Comparison of ENCODE assay signal across 8 cellular contexts in the genomic region with DNA sequence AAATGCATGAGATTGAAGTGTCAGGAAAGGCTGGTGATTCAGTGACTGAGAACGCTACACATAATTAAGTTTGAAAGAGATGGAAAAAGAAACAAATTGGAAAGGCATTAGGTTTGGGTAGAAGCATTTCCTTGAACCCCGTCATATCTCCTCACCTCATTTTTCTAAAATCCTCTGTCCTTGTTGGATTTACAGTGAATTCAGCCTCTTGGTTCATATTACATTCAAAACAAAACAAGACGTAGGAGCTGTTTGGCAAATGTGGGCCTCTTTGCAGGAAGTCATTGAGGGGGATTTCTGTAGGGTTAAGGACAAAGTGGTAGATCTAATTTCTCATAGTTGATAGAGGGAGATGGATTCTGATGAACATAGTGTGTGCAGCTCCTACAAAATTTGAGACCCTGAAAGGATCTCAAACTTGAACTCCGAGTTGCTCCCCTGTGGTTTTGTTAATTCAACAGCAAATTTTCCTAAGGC. TPM values are rescaled to one million over a fixed set of nuclear protein-coding genes. Genes with fewer than 3 reads are reported as not detected.
A peak's percentile ranks its signal among the peaks of the same experiment; 100 is the strongest.
DNase-seq lines count a peak whose midpoint lies in the region; ATAC-seq and TF ChIP-seq lines count a peak whose summit lies in the region.

No MANE protein-coding gene starts in this region.

- POLR2A ChIA-PET in activated B cell treated with CpG ODN at 0.5 μM for 24 hours (lab: Charles Lee) = interaction anchor here (0.9 kb wide), 1 partner anchor 12 kb away, joined by 3 read pairs; no protein-coding TSS in a partner anchor

- H3K9me3 Mint-ChIP-seq in activated B cell treated with CpG ODN at 0.5 μM for 24 hours = peaks cover 12% of the 10 kb centered on the region
- peaks cover 28% of the 10 kb centered on the region for H3K9me3 Mint-ChIP-seq in mesothelial cell of epicardium
- no peaks in the 10 kb centered on the region for H3K9me3 Mint-ChIP-seq in glutamatergic neuron (ENCODE audit: unreplicated experiment)

- H3K36me3 Mint-ChIP-seq in activated B cell treated with CpG ODN at 0.5 μM for 24 hours (ENCODE audit: low read depth) = no peaks in the 10 kb centered on the region
- H3K36me3 Mint-ChIP-seq in mesothelial cell of epicardium = peaks cover 5% of the 10 kb centered on the region
- peaks cover 4% of the 10 kb centered on the region for H3K36me3 Mint-ChIP-seq in glutamatergic neuron (ENCODE audit: unreplicated experiment)

- peak; percentile 24 for DNase-seq in CD1c-positive myeloid dendritic cell (ENCODE audit: extremely low spot score)
- DNase-seq in activated B cell treated with CpG ODN at 0.5 μM for 24 hours = no peak
- no peak for DNase-seq in mesothelial cell of epicardium (ENCODE audit: low spot score in 2 of 2, unreplicated experiment in 2 of 2)
- no peak for DNase-seq in islet precursor cell
- DNase-seq in HUDEP-2 (lab: John Stamatoyannopoulos, UW; ENCODE audit: unreplicated experiment in 76 of 76) = no peak
- DNase-seq in glutamatergic neuron = no peak
- no peak for DNase-seq in D341Med (ENCODE audit: low spot score)

- ATAC-seq in GM19463 (IDR thresholded peaks at IDR 0.05; ENCODE audit: unreplicated experiment) = peak; percentile 26
- ATAC-seq in activated B cell treated with CpG ODN at 0.5 μM for 24 hours (ENCODE audit: low read depth) = no peak

- H3K27ac Mint-ChIP-seq in activated B cell treated with CpG ODN at 0.5 μM for 24 hours (peak overlapping the region; percentile 76), mesothelial cell of epicardium (peak overlapping the region; percentile 39), glutamatergic neuron (ENCODE audit: unreplicated experiment) (no peak overlapping the region)

- TF ChIP-seq CTCF in activated B cell treated with CpG ODN at 0.5 μM for 24 hours (IDR thresholded peaks at IDR 0.05) (no peak), mesothelial cell of epicardium (IDR thresholded peaks at IDR 0.05; ENCODE audit: unreplicated experiment) (no peak), glutamatergic neuron (IDR thresholded peaks at IDR 0.05; ENCODE audit: partially characterized antibody, unreplicated experiment) (no peak)

- peak overlapping the region; percentile 74 for H3K4me3 Mint-ChIP-seq in activated B cell treated with CpG ODN at 0.5 μM for 24 hours
- H3K4me3 Mint-ChIP-seq in mesothelial cell of epicardium = no peak overlapping the region
- H3K4me3 Mint-ChIP-seq in glutamatergic neuron (ENCODE audit: unreplicated experiment) = no peak overlapping the region

- CTCF ChIA-PET in activated B cell treated with CpG ODN at 0.5 μM for 24 hours (lab: Charles Lee) = no interaction called here

- intact Hi-C loops in activated B cell treated with CpG ODN at 0.5 μM for 24 hours (cut with micrococcal nuclease) = loop anchor here (2.0 kb wide), 1 partner anchor 53 kb away; the partner anchor contains the start of gene HIPK2

- no peaks in the 10 kb centered on the region for H3K27me3 Mint-ChIP-seq in activated B cell treated with CpG ODN at 0.5 μM for 24 hours
- H3K27me3 Mint-ChIP-seq in mesothelial cell of epicardium (ENCODE audit: low read depth) = peaks cover 33% of the 10 kb centered on the region
- H3K27me3 Mint-ChIP-seq in glutamatergic neuron (ENCODE audit: unreplicated experiment) = peaks cover 4% of the 10 kb centered on the region

- H3K4me1 Mint-ChIP-seq in activated B cell treated with CpG ODN at 0.5 μM for 24 hours (peaks cover 34% of the 10 kb centered on the region), mesothelial cell of epicardium (peaks cover 20% of the 10 kb centered on the region), glutamatergic neuron (ENCODE audit: low read depth, unreplicated experiment) (peaks cover 2% of the 10 kb centered on the region)

RNA-seq across cellular contexts. Expression of gene TBXAS1, which starts 0.6 kb away (rescaled TPM):
- 2.0 and 3.8 TPM in 2 replicates for total RNA-seq in activated B cell treated with CpG ODN at 0.5 μM for 24 hours
- 3.1 to 4.7 TPM (median 3.9 TPM) in 3 replicates for total RNA-seq in mesothelial cell of epicardium
- total RNA-seq in glutamatergic neuron (ENCODE audit: unreplicated experiment) = not detected

RNA-seq across cellular contexts. Expression of gene HIPK2, which starts 51.9 kb away (rescaled TPM):
- total RNA-seq in activated B cell treated with CpG ODN at 0.5 μM for 24 hours = 21.1 and 23.0 TPM in 2 replicates
- 72.1 to 75.8 TPM (median 72.9 TPM) in 3 replicates for total RNA-seq in mesothelial cell of epicardium
- 36.9 TPM for total RNA-seq in glutamatergic neuron (ENCODE audit: unreplicated experiment)
